ENCODE assay signal across 1 cellular context in genomic region chr4:55730143-55730931, GRCh38.
TF ChIP-seq lines count a peak whose summit lies in the region.

No MANE protein-coding gene starts in this region.

TF ChIP-seq in GM23338, 12 proteins besides CTCF, POLR2A, EP300 and RAD21 (continued from another document):
- TF ChIP-seq REST (IDR thresholded peaks at IDR 0.05; ENCODE audit: unreplicated experiment) = no peak
- no peak for TF ChIP-seq NANOG (IDR thresholded peaks at IDR 0.05; ENCODE audit: borderline replicate concordance)
- no peak for TF ChIP-seq STAT1 (IDR thresholded peaks at IDR 0.05; ENCODE audit: unreplicated experiment)
- no peak for TF ChIP-seq ZNF331 (CRISPR knock-in tag; IDR thresholded peaks at IDR 0.05; ENCODE audit: low read depth)
